24 cellular contexts compared by ENCODE assay signal in the genomic region with DNA sequence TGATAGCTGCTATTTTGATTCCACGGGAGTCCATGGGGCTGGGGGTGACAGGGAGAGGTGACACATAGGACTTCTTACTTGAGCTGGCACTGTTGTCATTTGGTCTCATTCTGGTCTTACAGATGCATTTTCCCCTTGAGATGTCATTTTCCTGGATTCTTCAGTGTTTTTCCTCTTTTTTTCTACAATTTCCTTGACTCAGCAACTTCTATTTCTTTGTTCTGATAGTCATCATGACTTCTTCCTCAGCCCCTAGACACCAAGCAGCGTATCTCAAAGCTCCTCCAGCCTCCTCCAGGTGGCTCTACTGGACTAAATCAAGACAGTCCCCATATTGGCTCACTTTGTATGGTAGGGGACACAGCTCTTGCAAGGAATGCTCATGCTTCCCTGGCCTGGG. TPM values are rescaled to one million over a fixed set of nuclear protein-coding genes. Genes with fewer than 3 reads are reported as not detected.
A peak's percentile ranks its signal among the peaks of the same experiment; 100 is the strongest.
DNase-seq lines count a peak whose midpoint lies in the region; ATAC-seq and TF ChIP-seq lines count a peak whose summit lies in the region.
"Had no signal": no experiment of that assay in that cellular context is flagged by ENCODE, and none has a peak within 500 bp of the region (broad histone marks: within the 10 kb centered on the region; RNA-seq: fewer than 3 reads in every experiment).

No MANE protein-coding gene starts in this region.

- CTCF ChIA-PET in AG04450 (lab: Charles Lee): no interaction called here

- DNase-seq in AG04450 (ENCODE audit: low read depth, low spot score): no peak
- DNase-seq in esophagus squamous epithelium (lab: John Stamatoyannopoulos, UW): no peak
- DNase-seq in sciatic nerve (ENCODE audit: low spot score): no peak
- no peak for DNase-seq in NCI-H1417 treated with DMSO at 0.1 percent for 48 hours (lab: John Stamatoyannopoulos, UW)
- DNase-seq in NCI-H1048 (lab: John Stamatoyannopoulos, UW): no peak
- no peak for DNase-seq in central memory CD4-positive, alpha-beta T cell
- DNase-seq: activated CD4-positive, CD25-positive, alpha-beta regulatory T cell treated with anti-CD3 and anti-CD28 coated beads, Interleukin-2, amount 50 U/mL, for 72 hours; activated CD8-positive, alpha-beta T cell treated with anti-CD3 and anti-CD28 coated beads, Interleukin-2, amount 10 ng/mL, durations not matched to agents 7 days and 5 days; activated naive CD4-positive, alpha-beta T cell treated with anti-CD3 and anti-CD28 coated beads, Interleukin-2, amount 10 ng/mL, durations not matched to agents 7 days and 5 days; activated T-cell treated with anti-CD3 and anti-CD28 coated beads, Interleukin-2, amount 50 U/mL, for 24 hours; anterior cingulate cortex; effector memory CD8-positive, alpha-beta T cell; head of caudate nucleus; KG1; NCI-H2029 treated with DMSO at 0.1 percent for 48 hours; stimulated activated CD4-positive, alpha-beta T cell treated with anti-CD3 and anti-CD28 coated beads, Interleukin-12 subunit alpha, Interleukin-12 subunit beta, amount 100 ng/mL, for 4 hours had no signal

- intact Hi-C loops in esophagus squamous epithelium (cut with DNase I): no loop called here
- intact Hi-C loops in sciatic nerve (cut with DNase I): no loop called here

- H3K36me3 ChIP-seq in OCI-LY1 (ENCODE audit: insufficient read depth, low read length) (no peaks in the 10 kb centered on the region), esophagus squamous epithelium (no peaks in the 10 kb centered on the region)

- H3K4me1 ChIP-seq in OCI-LY1 (ENCODE audit: insufficient read depth, low read length, severe bottlenecking) (no peaks in the 10 kb centered on the region), esophagus squamous epithelium (peaks cover 0 to 9% (median 0%) of the 10 kb centered on the region in 3 donors)

- H3K9me3 ChIP-seq in AG04450 (ENCODE audit: control insufficient read depth, insufficient read depth, low read length): no peaks in the 10 kb centered on the region; the same call in 1 of the 2 replicates
- no peaks in the 10 kb centered on the region for H3K9me3 ChIP-seq in OCI-LY1 (ENCODE audit: low read length)
- no peaks in the 10 kb centered on the region for H3K9me3 ChIP-seq in esophagus squamous epithelium

- POLR2A ChIA-PET in AG04450 (lab: Yijun Ruan, JAX): interaction anchor here (1.3 to 1.4 kb wide), 2 partner anchors 9 to 30 kb away, joined by 4 to 6 read pairs; no protein-coding TSS in a partner anchor

- H3K9ac ChIP-seq in OCI-LY1 (ENCODE audit: low read length): no peak overlapping the region

- H3K9me2 ChIP-seq in OCI-LY1 (ENCODE audit: low read depth, low read length): no peaks in the 10 kb centered on the region

- H4K20me1 ChIP-seq in OCI-LY1 (ENCODE audit: insufficient read depth, low read length): no peaks in the 10 kb centered on the region

- H3F3A ChIP-seq in OCI-LY1 (ENCODE audit: insufficient read depth, low read length): no peaks in the 10 kb centered on the region

- 55 to 66% methylated on average over 2 of the region's 2 CpGs for WGBS in esophagus squamous epithelium, 2 donors

- TF ChIP-seq CTCF in AG04450 (IDR thresholded peaks at IDR 0.05; ENCODE audit: low read depth, low read length) (no peak), OCI-LY1 (IDR thresholded peaks at IDR 0.05; ENCODE audit: low read length) (peak; percentile 8; the same call in 1 of the 2 replicates), esophagus squamous epithelium (IDR thresholded peaks at IDR 0.05) (no peak)

- no peak overlapping the region for H3K4me3 ChIP-seq in AG04450 (ENCODE audit: low read depth, low read length)
- no peak overlapping the region for H3K4me3 ChIP-seq in OCI-LY1 (ENCODE audit: low read depth, low read length, poor library complexity, severe bottlenecking)
- H3K4me3 ChIP-seq in esophagus squamous epithelium: no peak overlapping the region

- H2AFZ ChIP-seq in OCI-LY1 (ENCODE audit: low read length): no peak overlapping the region

- no peak for TF ChIP-seq POLR2A in esophagus squamous epithelium (IDR thresholded peaks at IDR 0.05)

- H3K27me3 ChIP-seq in AG04450 (ENCODE audit: control insufficient read depth, insufficient read depth, low read length): no peaks in the 10 kb centered on the region
- H3K27me3 ChIP-seq in OCI-LY1 (ENCODE audit: insufficient read depth, low read length): no peaks in the 10 kb centered on the region
- H3K27me3 ChIP-seq in esophagus squamous epithelium: peaks cover 0 to 8% (median 0%) of the 10 kb centered on the region in 4 donors

- no peaks in the 10 kb centered on the region for H3K79me2 ChIP-seq in OCI-LY1 (ENCODE audit: insufficient read depth, low read length)

- ATAC-seq in sciatic nerve: peak; percentile 36
- ATAC-seq in activated CD4-positive, CD25-positive, alpha-beta regulatory T cell treated with anti-CD3 and anti-CD28 coated beads, Interleukin-2, amount 50 U/mL, for 24 hours: no peak
- ATAC-seq: activated CD8-positive, alpha-beta T cell treated with anti-CD3 and anti-CD28 coated beads, Interleukin-2, amount 10 ng/mL, durations not matched to agents 7 days and 5 days; left lobe of liver had no signal

- peak overlapping the region; percentile 69 for H3K27ac ChIP-seq in AG04450 (ENCODE audit: low read depth, low read length)
- H3K27ac ChIP-seq in OCI-LY1 (ENCODE audit: low read depth, low read length, poor library complexity, severe bottlenecking): no peak overlapping the region
- H3K27ac ChIP-seq in esophagus squamous epithelium: peak overlapping the region in 3 of 4 donors; percentile 32 to 82 (median 69)
- H3K27ac ChIP-seq: C4-2B had no signal

- no peak overlapping the region for H3K4me2 ChIP-seq in OCI-LY1 (ENCODE audit: low read length)

RNA-seq across cellular contexts. Expression of a gene that starts 16.5 kb away (rescaled TPM):
- 0.22 and 0.53 TPM in 2 replicates for polyA plus RNA-seq in AG04450 (2011; rRNA removed)
- 0.22 and 0.23 TPM in 2 replicates for polyA minus RNA-seq in AG04450 (2011; rRNA and poly(A)+ RNA removed)
- total RNA-seq in esophagus squamous epithelium: 1 to 10 TPM in 2 of 4 donors, under 1 TPM in 1, not detected in 1; 0.31 to 2.9 (median 2.1) TPM
- total RNA-seq in sciatic nerve: 5.6 TPM
- total RNA-seq: activated CD8-positive, alpha-beta T cell treated with anti-CD3 and anti-CD28 coated beads, Interleukin-2, amount 10 ng/mL, durations not matched to agents 7 days and 5 days; G401 had no signal

RNA-seq across cellular contexts. Expression of a gene that starts 53.5 kb away (rescaled TPM):
- 0.05 TPM in 2 replicates for polyA plus RNA-seq in AG04450 (2011; rRNA removed)
- polyA minus RNA-seq in AG04450 (2011; rRNA and poly(A)+ RNA removed): not detected in 2 replicates
- total RNA-seq in esophagus squamous epithelium: not detected
- not detected for total RNA-seq in sciatic nerve
- total RNA-seq: activated CD8-positive, alpha-beta T cell treated with anti-CD3 and anti-CD28 coated beads, Interleukin-2, amount 10 ng/mL, durations not matched to agents 7 days and 5 days; G401; H1; left lobe of liver; mucosa of gallbladder; NCI-H460 had no signal
- polyA plus RNA-seq: H1 had no signal
